Comparison of ENCODE assay signal across 8 cellular contexts in the genomic region with DNA sequence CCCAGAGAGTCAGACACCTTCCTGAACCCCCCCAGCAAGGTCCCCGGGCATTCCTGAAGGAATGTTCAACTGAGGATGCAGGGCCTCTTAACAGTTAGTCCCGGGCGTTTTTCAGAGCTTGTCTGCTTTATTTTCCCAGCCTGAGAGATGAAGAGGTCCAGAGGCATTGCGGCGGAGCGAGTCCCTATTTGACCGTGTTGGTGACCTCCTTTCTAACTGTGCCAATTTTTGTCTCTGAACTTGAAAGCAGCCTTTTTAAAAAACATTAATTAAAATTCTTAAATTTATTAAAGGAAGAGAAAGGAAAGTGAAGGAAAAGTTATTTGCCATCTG. TPM values are rescaled to one million over a fixed set of nuclear protein-coding genes. Genes with fewer than 3 reads are reported as not detected.
DNase-seq lines count a peak whose midpoint lies in the region; ATAC-seq and TF ChIP-seq lines count a peak whose summit lies in the region.

No MANE protein-coding gene starts in this region.

- H3K27ac ChIP-seq in SU-DHL-6 (ENCODE audit: low read depth, low read length), result peak overlapping the region; percentile 87
- H3K27ac ChIP-seq in gastroesophageal sphincter, result peak overlapping the region; percentile 55 to 98 (median 94)
- H3K27ac ChIP-seq in sigmoid colon, result peak overlapping the region; percentile 93 to 96 (median 95)

- 0 out of 2 replicates have a peak, but pooled peaks cover 4% of the 10 kb centered on the region for H3F3A ChIP-seq in SU-DHL-6 (ENCODE audit: insufficient read depth)

- H3K27me3 ChIP-seq in SU-DHL-6 (ENCODE audit: low read length), result no peaks in the 10 kb centered on the region
- no peaks in the 10 kb centered on the region for H3K27me3 ChIP-seq in gastroesophageal sphincter
- no peaks in the 10 kb centered on the region for H3K27me3 ChIP-seq in sigmoid colon

- no peak for TF ChIP-seq EP300 in gastroesophageal sphincter (IDR thresholded peaks at IDR 0.05)
- TF ChIP-seq EP300 in sigmoid colon (IDR thresholded peaks at IDR 0.05), result no peak

- peaks cover 3 to 32% (median 5%) of the 10 kb centered on the region in 3 donors for H3K4me1 ChIP-seq in gastroesophageal sphincter
- H3K4me1 ChIP-seq in sigmoid colon, result peaks cover 0 to 37% (median 21%) of the 10 kb centered on the region in 4 donors

- peak overlapping the region; percentile 100 for H3K4me2 ChIP-seq in SU-DHL-6 (ENCODE audit: low read depth, low read length, poor library complexity, severe bottlenecking)

- H3K79me2 ChIP-seq in SU-DHL-6 (ENCODE audit: insufficient read depth, low read length), result peaks cover 40% of the 10 kb centered on the region

- WGBS in gastroesophageal sphincter (ENCODE audit: low coverage in 1 of 2), 2 donors, result 0 to 28% methylated on average over 4 to 7 of the region's 7 CpGs
- 27 to 49% methylated on average over 7 of the region's 7 CpGs for WGBS in sigmoid colon, 2 donors

- no peak for TF ChIP-seq CTCF in AG09309 (IDR thresholded peaks at IDR 0.05; ENCODE audit: control insufficient read depth, insufficient read depth, low read depth, low read length, missing control alignments)
- TF ChIP-seq CTCF in SU-DHL-6 (IDR thresholded peaks at IDR 0.05; ENCODE audit: insufficient read depth, low read length, poor library complexity, severe bottlenecking), result no peak
- TF ChIP-seq CTCF in gastroesophageal sphincter (IDR thresholded peaks at IDR 0.05), result no peak
- TF ChIP-seq CTCF in sigmoid colon (IDR thresholded peaks at IDR 0.05), result no peak

- no peaks in the 10 kb centered on the region for H3K9me2 ChIP-seq in SU-DHL-6 (replicated peaks; ENCODE audit: insufficient read depth, low read length)

- TF ChIP-seq POLR2A in gastroesophageal sphincter (IDR thresholded peaks at IDR 0.05) (no peak), sigmoid colon (IDR thresholded peaks at IDR 0.05) (no peak)

- H3K9me3 ChIP-seq in SU-DHL-6 (ENCODE audit: insufficient read depth, low read length), result no peaks in the 10 kb centered on the region
- no peaks in the 10 kb centered on the region for H3K9me3 ChIP-seq in gastroesophageal sphincter
- no peaks in the 10 kb centered on the region for H3K9me3 ChIP-seq in sigmoid colon

- peaks cover 15% of the 10 kb centered on the region; the same call in 1 of the 2 replicates for H3K36me3 ChIP-seq in SU-DHL-6 (ENCODE audit: low read length)
- no peaks in the 10 kb centered on the region for H3K36me3 ChIP-seq in gastroesophageal sphincter
- H3K36me3 ChIP-seq in sigmoid colon, result no peaks in the 10 kb centered on the region

- peak overlapping the region; percentile 84 for H3K9ac ChIP-seq in SU-DHL-6 (ENCODE audit: low read length)

- no peaks in the 10 kb centered on the region for H4K20me1 ChIP-seq in SU-DHL-6 (ENCODE audit: low read depth, low read length)

- ATAC-seq in GM21737 (IDR thresholded peaks at IDR 0.05; ENCODE audit: unreplicated experiment) (peak; percentile 5), gastroesophageal sphincter (peak; percentile 12)

- H2AFZ ChIP-seq in SU-DHL-6 (ENCODE audit: low read depth, low read length, severe bottlenecking), result peak overlapping the region; percentile 99

- intact Hi-C loops in sigmoid colon (cut with DNase I), result loop anchor here (5.0 kb wide), 1 partner anchor 392 kb away; no protein-coding TSS in a partner anchor

- DNase-seq in AG09309 (ENCODE audit: low read depth), result no peak
- DNase-seq in sigmoid colon, result no peak
- no peak for DNase-seq in stimulated activated CD4-positive, alpha-beta T cell treated with anti-CD3 and anti-CD28 coated beads, Interleukin-2, amount 100 ng/mL, for 48 hours
- DNase-seq in activated effector memory CD4-positive, alpha-beta T cell treated with anti-CD3 and anti-CD28 coated beads, Interleukin-2, amount 50 U/mL, for 16 hours, result no peak
- DNase-seq in globus pallidus (ENCODE audit: low spot score), result no peak

- H3K4me3 ChIP-seq in AG09309 (ENCODE audit: control insufficient read depth, low read depth, low read length) (peak overlapping the region; percentile 69), SU-DHL-6 (ENCODE audit: insufficient read depth, low read length, poor library complexity, severe bottlenecking) (peak overlapping the region; percentile 75), gastroesophageal sphincter (peak overlapping the region; percentile 54 to 75), sigmoid colon (peak overlapping the region; percentile 71 to 84 (median 80))

RNA-seq across cellular contexts. Expression of a gene that starts 0.4 kb away (rescaled TPM):
- total RNA-seq in gastroesophageal sphincter (10 to 100 TPM; 55.0 to 91.8 (median 68.5) TPM), sigmoid colon (10 to 100 TPM; 39.5 to 79.6 (median 74.9) TPM)
- 1 to 10 TPM; 7.2 to 9.9 (median 7.4) TPM for polyA plus RNA-seq in sigmoid colon
